Comparison of ENCODE assay signal across 8 cellular contexts in genomic region chr3:98731720-98732238, GRCh38. TPM values are rescaled to one million over a fixed set of nuclear protein-coding genes. Genes with fewer than 3 reads are reported as not detected.
DNase-seq lines count a peak whose midpoint lies in the region; ATAC-seq, FAIRE-seq and TF ChIP-seq lines count a peak whose summit lies in the region.

No MANE protein-coding gene starts in this region.

- H2AFZ ChIP-seq in HepG2 (ENCODE audit: low read length) = peak overlapping the region; percentile 22

- no peak for TF ChIP-seq CTCF in body of pancreas (IDR thresholded peaks at IDR 0.05)
- no peak for TF ChIP-seq CTCF in HepG2 (CRISPR knock-in tag; IDR thresholded peaks at IDR 0.05)
- no peak for TF ChIP-seq CTCF in tibial artery (IDR thresholded peaks at IDR 0.05)

- TF ChIP-seq EP300 in HepG2 (IDR thresholded peaks at IDR 0.05; ENCODE audit: low read depth in 2 of 2, low read length in 2 of 2) (peak in 1 of 2 experiments; percentile 10; a peak in 1 of 4 replicates), HepG2 (CRISPR knock-in tag; IDR thresholded peaks at IDR 0.05; ENCODE audit: borderline replicate concordance) (no peak)

- no peak overlapping the region for H3K27ac Mint-ChIP-seq in activated naive CD4-positive, alpha-beta T cell treated with anti-CD3 and anti-CD28 coated beads for 36 hours

- peaks cover 14% of the 10 kb centered on the region for H3K4me1 ChIP-seq in body of pancreas
- H3K4me1 ChIP-seq in HepG2 (ENCODE audit: insufficient read depth, low read length) = peaks cover 47% of the 10 kb centered on the region
- peaks cover 0 to 22% (median 6%) of the 10 kb centered on the region in 4 donors for H3K4me1 ChIP-seq in tibial artery

- TF ChIP-seq POLR2A in body of pancreas (IDR thresholded peaks at IDR 0.05) (no peak), HepG2 (IDR thresholded peaks at IDR 0.05; ENCODE audit: insufficient read depth in 1 of 2, low read depth in 2 of 2, low read length in 2 of 2) (no peak)

- no peaks in the 10 kb centered on the region for H3K36me3 ChIP-seq in body of pancreas (replicated peaks in 1 of 2; ENCODE audit: insufficient read depth in 1 of 2, low read depth in 2 of 2)
- H3K36me3 ChIP-seq in HepG2 (replicated peaks in 1 of 2; ENCODE audit: control insufficient read depth in 1 of 2, insufficient read depth in 2 of 2, low read length in 2 of 2) = peaks cover 0 to 3% of the 10 kb centered on the region in 2 experiments; a peak in 1 of 5 replicates
- H3K36me3 ChIP-seq in tibial artery = no peaks in the 10 kb centered on the region

- peaks cover 58% of the 10 kb centered on the region for H3K27me3 Mint-ChIP-seq in activated naive CD4-positive, alpha-beta T cell treated with anti-CD3 and anti-CD28 coated beads for 36 hours (ENCODE audit: low read depth)

- H3K79me2 ChIP-seq in HepG2 (ENCODE audit: insufficient read depth, low read length) = peaks cover 38% of the 10 kb centered on the region

- FAIRE-seq in HepG2 (lab: Jason Lieb, UNC) = no peak

- no peaks in the 10 kb centered on the region for H3K36me3 Mint-ChIP-seq in activated naive CD4-positive, alpha-beta T cell treated with anti-CD3 and anti-CD28 coated beads for 36 hours (ENCODE audit: low read depth)

- BruUV-seq in HepG2 (replicated peaks; lab: Mats Ljungman, UMichigan) = TSS peak; percentile 79

- in situ Hi-C loops in HepG2 (cut with HindIII; ENCODE audit: extremely low pct_ligation_motif_present, low pct_unique_long_range_greater_than_20kb) = loop anchor here (5.0 kb wide), 1 partner anchor 46 kb away; no protein-coding TSS in a partner anchor
- in situ Hi-C loops in KBM-7 (cut with MboI; ENCODE audit: low pct_unique_long_range_greater_than_20kb, low sequenced_read_pairs) = no loop called here

- H3K9me3 ChIP-seq in body of pancreas = no peaks in the 10 kb centered on the region
- no peaks in the 10 kb centered on the region for H3K9me3 ChIP-seq in HepG2 (ENCODE audit: low read length)
- H3K9me3 ChIP-seq in tibial artery = no peaks in the 10 kb centered on the region

- peak overlapping the region in 1 of 2 donors; percentile 54 for H3K4me3 ChIP-seq in body of pancreas
- H3K4me3 ChIP-seq in HepG2 (replicated peaks in 1 of 3; ENCODE audit: insufficient read depth in 1 of 3, low read depth in 2 of 3, low read length in 3 of 3) = peak overlapping the region; percentile 87 to 94 (median 92)
- H3K4me3 ChIP-seq in tibial artery = peak overlapping the region; percentile 77 to 96

- no peaks in the 10 kb centered on the region for H3K9me3 Mint-ChIP-seq in activated naive CD4-positive, alpha-beta T cell treated with anti-CD3 and anti-CD28 coated beads for 36 hours

- H4K20me1 ChIP-seq in HepG2 (ENCODE audit: insufficient read depth, low read length) = no peaks in the 10 kb centered on the region; the same call in 1 of the 2 replicates

- DNase-seq in activated naive CD4-positive, alpha-beta T cell treated with anti-CD3 and anti-CD28 coated beads for 36 hours = no peak
- DNase-seq in activated naive CD4-positive, alpha-beta T cell treated with Interleukin-2 at 50 U/mL for 16 hours = no peak
- DNase-seq in body of pancreas = no peak
- DNase-seq in HepG2 (ENCODE audit: low spot score) = peak; percentile 73
- no peak for DNase-seq in tibial artery
- no peak for DNase-seq in glomerular visceral epithelial cell (ENCODE audit: extremely low spot score)
- no peak for DNase-seq in KBM-7
- DNase-seq in midbrain (lab: John Stamatoyannopoulos, UW) = no peak

- peak overlapping the region; percentile 85 for H3K9ac ChIP-seq in HepG2 (ENCODE audit: insufficient read depth, low read depth, low read length)

- CTCF ChIA-PET in activated naive CD4-positive, alpha-beta T cell treated with anti-CD3 and anti-CD28 coated beads for 36 hours (lab: Charles Lee) = interaction anchor here (0.8 to 1.1 kb wide), 2 partner anchors 74 to 119 kb away, joined by 3 read pairs; no protein-coding TSS in a partner anchor
- CTCF ChIA-PET in HepG2 (lab: Yijun Ruan, JAX; ENCODE audit: low intra/inter-chr PET ratio, low total read pairs) = no interaction called here

- peak overlapping the region; percentile 87 for H3K4me2 ChIP-seq in HepG2 (ENCODE audit: low read depth, low read length)

- ATAC-seq in body of pancreas = no peak
- ATAC-seq in HepG2 = no peak; the same call in 2 of the 3 replicates

- no peaks in the 10 kb centered on the region for H3K27me3 ChIP-seq in body of pancreas
- no peaks in the 10 kb centered on the region; a peak in 1 of 5 replicates for H3K27me3 ChIP-seq in HepG2 (ENCODE audit: control insufficient read depth in 1 of 2, insufficient read depth in 2 of 2, low read length in 2 of 2)
- H3K27me3 ChIP-seq in tibial artery = no peaks in the 10 kb centered on the region

- TF ChIP-seq RAD21 in HepG2 (CRISPR knock-in tag; IDR thresholded peaks at IDR 0.05) = no peak

- intact Hi-C loops in activated naive CD4-positive, alpha-beta T cell treated with anti-CD3 and anti-CD28 coated beads for 36 hours (cut with micrococcal nuclease) = loop anchor here (2.0 to 10.0 kb wide), 2 partner anchors 139 to 697 kb away; partner anchors contain the start of genes CPOX and GABRR3
- intact Hi-C loops in body of pancreas (cut with DNase I) (no loop called here), HepG2 (cut with micrococcal nuclease; ENCODE audit: unreplicated experiment) (loop anchor here (2.0 to 5.0 kb wide), 3 partner anchors 39 to 169 kb away; partner anchors contain the start of gene DCBLD2), tibial artery (cut with DNase I; ENCODE audit: low total_unique reads) (loop anchor here (2.0 kb wide), 1 partner anchor 77 kb away; no protein-coding TSS in a partner anchor)

- 1 to 4% methylated on average over 9 of the region's 9 CpGs for WGBS in body of pancreas, 2 donors
- 1% methylated on average over 9 of the region's 9 CpGs for WGBS in HepG2 (ENCODE audit: low lambda C conversion rate)

- H3K27ac ChIP-seq in body of pancreas = peak overlapping the region; percentile 58 to 80 (median 67)
- H3K27ac ChIP-seq in HepG2 (ENCODE audit: extremely low read length, insufficient read depth, low read length) = peak overlapping the region; percentile 94
- peak overlapping the region; percentile 81 to 85 for H3K27ac ChIP-seq in tibial artery

- POLR2A ChIA-PET in HepG2 (lab: Yijun Ruan, JAX) = interaction anchor here (0.8 to 3.3 kb wide), 11 partner anchors 9 to 170 kb away, joined by 3 to 17 read pairs (median 5); partner anchors contain the start of genes CPOX and DCBLD2

- H3K4me1 Mint-ChIP-seq in activated naive CD4-positive, alpha-beta T cell treated with anti-CD3 and anti-CD28 coated beads for 36 hours (ENCODE audit: low read depth) = peaks cover 12% of the 10 kb centered on the region

- H3K4me3 Mint-ChIP-seq in activated naive CD4-positive, alpha-beta T cell treated with anti-CD3 and anti-CD28 coated beads for 36 hours = peak overlapping the region; percentile 69

TF ChIP-seq in HepG2, 621 proteins besides CTCF, POLR2A, EP300 and RAD21 (continues in another document):
- TF ChIP-seq HNF4G (IDR thresholded peaks at IDR 0.05; ENCODE audit: borderline replicate concordance, low read depth, low read length) = peak; percentile 80
- TF ChIP-seq HNF4G (CRISPR knock-in tag; IDR thresholded peaks at IDR 0.05; ENCODE audit: borderline replicate concordance, low read depth) = no peak
- no peak for TF ChIP-seq EZH2 (conservative IDR thresholded peaks at IDR 0.05; ENCODE audit: low read depth, low read length)
- no peak for TF ChIP-seq ZNF552 (CRISPR knock-in tag; IDR thresholded peaks at IDR 0.05; ENCODE audit: borderline replicate concordance)
- TF ChIP-seq HNF4A (CRISPR knock-in tag; IDR thresholded peaks at IDR 0.05) = 0 out of 2 replicates have a peak, but pooled peaks have one; percentile 43
- TF ChIP-seq NR2F6 (IDR thresholded peaks at IDR 0.05) = peak; percentile 28
- TF ChIP-seq NR2F6 (CRISPR knock-in tag; IDR thresholded peaks at IDR 0.05) = no peak
- no peak for TF ChIP-seq ZNF296 (CRISPR knock-in tag; conservative IDR thresholded peaks at IDR 0.05)
- peak; percentile 79 for TF ChIP-seq BHLHE40 (IDR thresholded peaks at IDR 0.05; ENCODE audit: low read length)
- 0 out of 2 replicates have a peak, but pooled peaks have one; percentile 6 for TF ChIP-seq TCF7 (IDR thresholded peaks at IDR 0.05; ENCODE audit: low read depth)
- TF ChIP-seq ZNF331 (CRISPR knock-in tag; IDR thresholded peaks at IDR 0.05) = peak; percentile 23; the same call in 1 of the 2 replicates
- no peak for TF ChIP-seq AGO2 (optimal IDR thresholded peaks at IDR 0.05; ENCODE audit: low read depth, low read length)
- no peak for TF ChIP-seq ZNF570 (CRISPR knock-in tag; IDR thresholded peaks at IDR 0.05; ENCODE audit: borderline replicate concordance)
- no peak for TF ChIP-seq SOX6 (IDR thresholded peaks at IDR 0.05)
- TF ChIP-seq SOX6 (CRISPR knock-in tag; IDR thresholded peaks at IDR 0.05) = 0 out of 2 replicates have a peak, but pooled peaks have one; percentile 3

RNA-seq across cellular contexts. Expression of gene ST3GAL6, which starts 31.4 kb away (rescaled TPM):
- not detected for total RNA-seq in activated naive CD4-positive, alpha-beta T cell treated with anti-CD3 and anti-CD28 coated beads for 36 hours
- total RNA-seq in body of pancreas = 10 to 100 TPM in 1 of 2 donors, 1 to 10 TPM in 1; 8.0 to 35.3 TPM
- total RNA-seq in HepG2 (2016; rRNA removed; fragmentation: Illumina TruSeq; extraction: Trizol) = 16.3 and 23.2 TPM in 2 replicates
- total RNA-seq in HepG2 (2016; cell fraction: cytosol; rRNA removed; fragmentation: Illumina TruSeq; extraction: Trizol; ENCODE audit: low read depth) = 42.6 and 48.7 TPM in 2 replicates
- 18.1 and 25.7 TPM in 2 replicates for total RNA-seq in HepG2 (2016; cell fraction: insoluble cytoplasmic fraction; rRNA removed; fragmentation: Illumina TruSeq; extraction: Trizol)
- total RNA-seq in HepG2 (2016; cell fraction: membrane; rRNA removed; fragmentation: Illumina TruSeq; extraction: Trizol) = 26.9 and 29.4 TPM in 2 replicates
- total RNA-seq in HepG2 (2016; cell fraction: nucleus; rRNA removed; fragmentation: Illumina TruSeq; extraction: Trizol) = 36.0 and 39.4 TPM in 2 replicates
- 11.7 and 17.5 TPM in 2 replicates for polyA plus RNA-seq in HepG2 (2011; rRNA removed)
- polyA plus RNA-seq in HepG2 (2011; cell fraction: cytosol; rRNA removed) = 6.4 and 9.1 TPM in 2 replicates
- polyA plus RNA-seq in HepG2 (2011; cell fraction: nucleus; rRNA removed) = 12.3 and 12.7 TPM in 2 replicates
- polyA plus RNA-seq in HepG2 (2012) = 12.2 and 16.3 TPM in 2 replicates
- 8.6 and 11.5 TPM in 2 replicates for polyA plus RNA-seq in HepG2 (2016; cell fraction: cytosol; fragmentation: Illumina TruSeq; extraction: Trizol; ENCODE audit: low read depth)
- polyA plus RNA-seq in HepG2 (2016; cell fraction: insoluble cytoplasmic fraction; fragmentation: Illumina TruSeq; extraction: Trizol; ENCODE audit: low read depth) = 18.1 and 18.9 TPM in 2 replicates
- 13.3 and 15.7 TPM in 2 replicates for polyA plus RNA-seq in HepG2 (2016; cell fraction: membrane; fragmentation: Illumina TruSeq; extraction: Trizol; ENCODE audit: low read depth)
- 68.6 and 70.2 TPM in 2 replicates for polyA plus RNA-seq in HepG2 (2016; cell fraction: nucleus; fragmentation: Illumina TruSeq; extraction: Trizol; ENCODE audit: insufficient read depth, low read depth)
- 12.2 TPM in 1 of 2 replicates, not detected in the other for polyA minus RNA-seq in HepG2 (2011; rRNA and poly(A)+ RNA removed; ENCODE audit: low replicate concordance)
- polyA minus RNA-seq in HepG2 (2011; cell fraction: cytosol; rRNA and poly(A)+ RNA removed) = 13.5 and 16.5 TPM in 2 replicates
- polyA minus RNA-seq in HepG2 (2011; cell fraction: nucleus; rRNA and poly(A)+ RNA removed) = 33.6 and 35.4 TPM in 2 replicates

Comparison
In these comparisons a context has a peak if more than half of its experiments do, and no peak if none do; other contexts are left out.
1. RNA of gene ST3GAL6, which starts 31.4 kb away (total RNA-seq): 8.0 to 35.3 TPM in body of pancreas and 16.3 to 48.7 TPM in HepG2; not detected in activated naive CD4-positive, alpha-beta T cell treated with anti-CD3 and anti-CD28 coated beads for 36 hours; every median in the first group is over 4 times any median in the second.
2. Peak in every context shown above with its lines, with median percentiles within 50 percentile points of each other: H3K27ac ChIP-seq.